ENCODE assay signal across 2 cellular contexts in the genomic region with DNA sequence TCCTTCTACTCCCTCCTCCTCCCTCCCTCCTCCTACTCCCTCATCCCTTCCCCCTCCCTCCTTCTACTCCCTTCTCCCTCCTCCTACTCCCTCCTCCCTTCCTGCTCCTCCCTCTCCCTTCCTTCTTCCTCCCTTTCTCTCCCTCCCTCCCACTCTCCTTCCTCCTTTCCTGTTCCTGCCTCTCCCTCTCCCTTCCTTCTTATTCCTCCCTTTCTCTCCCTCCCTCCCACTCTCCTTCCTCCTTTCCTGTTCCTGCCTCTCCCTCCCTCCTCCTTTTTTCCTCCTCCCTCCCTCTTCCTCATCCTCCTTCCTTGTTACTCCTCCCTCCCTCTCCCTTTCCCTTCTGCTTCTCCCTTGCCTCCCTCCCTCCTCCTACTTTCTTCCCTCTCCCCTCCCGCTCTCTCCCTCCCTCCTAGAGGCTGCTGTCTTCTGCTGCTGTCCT.
TF ChIP-seq lines count a peak whose summit lies in the region.

No MANE protein-coding gene starts in this region.

TF ChIP-seq in HEK293, 187 proteins besides CTCF, POLR2A, EP300 and RAD21 (continued from another document and continues in another):
- TF ChIP-seq ZNF488 (tag by site-specific recombination; IDR thresholded peaks at IDR 0.05): no peak
- TF ChIP-seq SP3 (tag by site-specific recombination; IDR thresholded peaks at IDR 0.05): peak; percentile 82
- TF ChIP-seq ZNF747 (tag by site-specific recombination; IDR thresholded peaks at IDR 0.05): no peak
- TF ChIP-seq, protein P1, sequence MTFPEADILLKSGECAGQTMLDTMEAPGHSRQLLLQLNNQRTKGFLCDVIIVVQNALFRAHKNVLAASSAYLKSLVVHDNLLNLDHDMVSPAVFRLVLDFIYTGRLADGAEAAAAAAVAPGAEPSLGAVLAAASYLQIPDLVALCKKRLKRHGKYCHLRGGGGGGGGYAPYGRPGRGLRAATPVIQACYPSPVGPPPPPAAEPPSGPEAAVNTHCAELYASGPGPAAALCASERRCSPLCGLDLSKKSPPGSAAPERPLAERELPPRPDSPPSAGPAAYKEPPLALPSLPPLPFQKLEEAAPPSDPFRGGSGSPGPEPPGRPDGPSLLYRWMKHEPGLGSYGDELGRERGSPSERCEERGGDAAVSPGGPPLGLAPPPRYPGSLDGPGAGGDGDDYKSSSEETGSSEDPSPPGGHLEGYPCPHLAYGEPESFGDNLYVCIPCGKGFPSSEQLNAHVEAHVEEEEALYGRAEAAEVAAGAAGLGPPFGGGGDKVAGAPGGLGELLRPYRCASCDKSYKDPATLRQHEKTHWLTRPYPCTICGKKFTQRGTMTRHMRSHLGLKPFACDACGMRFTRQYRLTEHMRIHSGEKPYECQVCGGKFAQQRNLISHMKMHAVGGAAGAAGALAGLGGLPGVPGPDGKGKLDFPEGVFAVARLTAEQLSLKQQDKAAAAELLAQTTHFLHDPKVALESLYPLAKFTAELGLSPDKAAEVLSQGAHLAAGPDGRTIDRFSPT (tag by site-specific recombination; IDR thresholded peaks at IDR 0.05): no peak
- TF ChIP-seq ZNF112 (tag by site-specific recombination; IDR thresholded peaks at IDR 0.05): no peak
- no peak for TF ChIP-seq ZNF707 (tag by site-specific recombination; IDR thresholded peaks at IDR 0.05)
- TF ChIP-seq ZFHX2 (tag by site-specific recombination; conservative IDR thresholded peaks at IDR 0.05): peak; percentile 98
- peak; percentile 94 for TF ChIP-seq PRDM1 (tag by site-specific recombination; IDR thresholded peaks at IDR 0.05)
- TF ChIP-seq ZNF24 (tag by site-specific recombination; IDR thresholded peaks at IDR 0.05): no peak
- TF ChIP-seq, protein P2, sequence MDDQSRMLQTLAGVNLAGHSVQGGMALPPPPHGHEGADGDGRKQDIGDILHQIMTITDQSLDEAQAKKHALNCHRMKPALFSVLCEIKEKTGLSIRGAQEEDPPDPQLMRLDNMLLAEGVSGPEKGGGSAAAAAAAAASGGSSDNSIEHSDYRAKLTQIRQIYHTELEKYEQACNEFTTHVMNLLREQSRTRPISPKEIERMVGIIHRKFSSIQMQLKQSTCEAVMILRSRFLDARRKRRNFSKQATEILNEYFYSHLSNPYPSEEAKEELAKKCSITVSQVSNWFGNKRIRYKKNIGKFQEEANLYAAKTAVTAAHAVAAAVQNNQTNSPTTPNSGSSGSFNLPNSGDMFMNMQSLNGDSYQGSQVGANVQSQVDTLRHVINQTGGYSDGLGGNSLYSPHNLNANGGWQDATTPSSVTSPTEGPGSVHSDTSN (CRISPR knock-in tag; IDR thresholded peaks at IDR 0.05): no peak
- TF ChIP-seq EGR2 (tag by site-specific recombination; IDR thresholded peaks at IDR 0.05; ENCODE audit: low read depth): peak; percentile 99
- TF ChIP-seq, protein P3, sequence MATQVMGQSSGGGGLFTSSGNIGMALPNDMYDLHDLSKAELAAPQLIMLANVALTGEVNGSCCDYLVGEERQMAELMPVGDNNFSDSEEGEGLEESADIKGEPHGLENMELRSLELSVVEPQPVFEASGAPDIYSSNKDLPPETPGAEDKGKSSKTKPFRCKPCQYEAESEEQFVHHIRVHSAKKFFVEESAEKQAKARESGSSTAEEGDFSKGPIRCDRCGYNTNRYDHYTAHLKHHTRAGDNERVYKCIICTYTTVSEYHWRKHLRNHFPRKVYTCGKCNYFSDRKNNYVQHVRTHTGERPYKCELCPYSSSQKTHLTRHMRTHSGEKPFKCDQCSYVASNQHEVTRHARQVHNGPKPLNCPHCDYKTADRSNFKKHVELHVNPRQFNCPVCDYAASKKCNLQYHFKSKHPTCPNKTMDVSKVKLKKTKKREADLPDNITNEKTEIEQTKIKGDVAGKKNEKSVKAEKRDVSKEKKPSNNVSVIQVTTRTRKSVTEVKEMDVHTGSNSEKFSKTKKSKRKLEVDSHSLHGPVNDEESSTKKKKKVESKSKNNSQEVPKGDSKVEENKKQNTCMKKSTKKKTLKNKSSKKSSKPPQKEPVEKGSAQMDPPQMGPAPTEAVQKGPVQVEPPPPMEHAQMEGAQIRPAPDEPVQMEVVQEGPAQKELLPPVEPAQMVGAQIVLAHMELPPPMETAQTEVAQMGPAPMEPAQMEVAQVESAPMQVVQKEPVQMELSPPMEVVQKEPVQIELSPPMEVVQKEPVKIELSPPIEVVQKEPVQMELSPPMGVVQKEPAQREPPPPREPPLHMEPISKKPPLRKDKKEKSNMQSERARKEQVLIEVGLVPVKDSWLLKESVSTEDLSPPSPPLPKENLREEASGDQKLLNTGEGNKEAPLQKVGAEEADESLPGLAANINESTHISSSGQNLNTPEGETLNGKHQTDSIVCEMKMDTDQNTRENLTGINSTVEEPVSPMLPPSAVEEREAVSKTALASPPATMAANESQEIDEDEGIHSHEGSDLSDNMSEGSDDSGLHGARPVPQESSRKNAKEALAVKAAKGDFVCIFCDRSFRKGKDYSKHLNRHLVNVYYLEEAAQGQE (tag by site-specific recombination; IDR thresholded peaks at IDR 0.05): no peak
- TF ChIP-seq FEZF1 (tag by site-specific recombination; IDR thresholded peaks at IDR 0.05): no peak
- TF ChIP-seq, protein P4, sequence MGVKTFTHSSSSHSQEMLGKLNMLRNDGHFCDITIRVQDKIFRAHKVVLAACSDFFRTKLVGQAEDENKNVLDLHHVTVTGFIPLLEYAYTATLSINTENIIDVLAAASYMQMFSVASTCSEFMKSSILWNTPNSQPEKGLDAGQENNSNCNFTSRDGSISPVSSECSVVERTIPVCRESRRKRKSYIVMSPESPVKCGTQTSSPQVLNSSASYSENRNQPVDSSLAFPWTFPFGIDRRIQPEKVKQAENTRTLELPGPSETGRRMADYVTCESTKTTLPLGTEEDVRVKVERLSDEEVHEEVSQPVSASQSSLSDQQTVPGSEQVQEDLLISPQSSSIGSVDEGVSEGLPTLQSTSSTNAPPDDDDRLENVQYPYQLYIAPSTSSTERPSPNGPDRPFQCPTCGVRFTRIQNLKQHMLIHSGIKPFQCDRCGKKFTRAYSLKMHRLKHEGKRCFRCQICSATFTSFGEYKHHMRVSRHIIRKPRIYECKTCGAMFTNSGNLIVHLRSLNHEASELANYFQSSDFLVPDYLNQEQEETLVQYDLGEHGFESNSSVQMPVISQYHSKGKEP (tag by site-specific recombination; IDR thresholded peaks at IDR 0.05): no peak
- no peak for TF ChIP-seq ZNF133 (tag by site-specific recombination; IDR thresholded peaks at IDR 0.05)
- TF ChIP-seq ZNF175 (tag by site-specific recombination; IDR thresholded peaks at IDR 0.05): peak; percentile 43; the same call in 1 of the 2 replicates
- TF ChIP-seq ZSCAN30 (tag by site-specific recombination; IDR thresholded peaks at IDR 0.05): no peak

TF ChIP-seq in K562, 482 proteins besides CTCF, POLR2A, EP300 and RAD21 (continued from another document):
- peak; percentile 41; the same call in 1 of the 2 replicates for TF ChIP-seq THRB (CRISPR knock-in tag; conservative IDR thresholded peaks at IDR 0.05)
- no peak for TF ChIP-seq KLF6 (CRISPR knock-in tag; IDR thresholded peaks at IDR 0.05; ENCODE audit: borderline replicate concordance)
- TF ChIP-seq, protein P5, sequence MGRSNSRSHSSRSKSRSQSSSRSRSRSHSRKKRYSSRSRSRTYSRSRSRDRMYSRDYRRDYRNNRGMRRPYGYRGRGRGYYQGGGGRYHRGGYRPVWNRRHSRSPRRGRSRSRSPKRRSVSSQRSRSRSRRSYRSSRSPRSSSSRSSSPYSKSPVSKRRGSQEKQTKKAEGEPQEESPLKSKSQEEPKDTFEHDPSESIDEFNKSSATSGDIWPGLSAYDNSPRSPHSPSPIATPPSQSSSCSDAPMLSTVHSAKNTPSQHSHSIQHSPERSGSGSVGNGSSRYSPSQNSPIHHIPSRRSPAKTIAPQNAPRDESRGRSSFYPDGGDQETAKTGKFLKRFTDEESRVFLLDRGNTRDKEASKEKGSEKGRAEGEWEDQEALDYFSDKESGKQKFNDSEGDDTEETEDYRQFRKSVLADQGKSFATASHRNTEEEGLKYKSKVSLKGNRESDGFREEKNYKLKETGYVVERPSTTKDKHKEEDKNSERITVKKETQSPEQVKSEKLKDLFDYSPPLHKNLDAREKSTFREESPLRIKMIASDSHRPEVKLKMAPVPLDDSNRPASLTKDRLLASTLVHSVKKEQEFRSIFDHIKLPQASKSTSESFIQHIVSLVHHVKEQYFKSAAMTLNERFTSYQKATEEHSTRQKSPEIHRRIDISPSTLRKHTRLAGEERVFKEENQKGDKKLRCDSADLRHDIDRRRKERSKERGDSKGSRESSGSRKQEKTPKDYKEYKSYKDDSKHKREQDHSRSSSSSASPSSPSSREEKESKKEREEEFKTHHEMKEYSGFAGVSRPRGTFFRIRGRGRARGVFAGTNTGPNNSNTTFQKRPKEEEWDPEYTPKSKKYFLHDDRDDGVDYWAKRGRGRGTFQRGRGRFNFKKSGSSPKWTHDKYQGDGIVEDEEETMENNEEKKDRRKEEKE (IDR thresholded peaks at IDR 0.05; ENCODE audit: borderline replicate concordance in 1 of 2, control insufficient read depth in 1 of 2, low read depth in 2 of 2, low read length in 1 of 2): no peak
- no peak for TF ChIP-seq ZNF121 (CRISPR knock-in tag; conservative IDR thresholded peaks at IDR 0.05)
- no peak for TF ChIP-seq SNRNP70 (optimal IDR thresholded peaks at IDR 0.05; ENCODE audit: low read depth, low read length)
- TF ChIP-seq, protein P6, sequence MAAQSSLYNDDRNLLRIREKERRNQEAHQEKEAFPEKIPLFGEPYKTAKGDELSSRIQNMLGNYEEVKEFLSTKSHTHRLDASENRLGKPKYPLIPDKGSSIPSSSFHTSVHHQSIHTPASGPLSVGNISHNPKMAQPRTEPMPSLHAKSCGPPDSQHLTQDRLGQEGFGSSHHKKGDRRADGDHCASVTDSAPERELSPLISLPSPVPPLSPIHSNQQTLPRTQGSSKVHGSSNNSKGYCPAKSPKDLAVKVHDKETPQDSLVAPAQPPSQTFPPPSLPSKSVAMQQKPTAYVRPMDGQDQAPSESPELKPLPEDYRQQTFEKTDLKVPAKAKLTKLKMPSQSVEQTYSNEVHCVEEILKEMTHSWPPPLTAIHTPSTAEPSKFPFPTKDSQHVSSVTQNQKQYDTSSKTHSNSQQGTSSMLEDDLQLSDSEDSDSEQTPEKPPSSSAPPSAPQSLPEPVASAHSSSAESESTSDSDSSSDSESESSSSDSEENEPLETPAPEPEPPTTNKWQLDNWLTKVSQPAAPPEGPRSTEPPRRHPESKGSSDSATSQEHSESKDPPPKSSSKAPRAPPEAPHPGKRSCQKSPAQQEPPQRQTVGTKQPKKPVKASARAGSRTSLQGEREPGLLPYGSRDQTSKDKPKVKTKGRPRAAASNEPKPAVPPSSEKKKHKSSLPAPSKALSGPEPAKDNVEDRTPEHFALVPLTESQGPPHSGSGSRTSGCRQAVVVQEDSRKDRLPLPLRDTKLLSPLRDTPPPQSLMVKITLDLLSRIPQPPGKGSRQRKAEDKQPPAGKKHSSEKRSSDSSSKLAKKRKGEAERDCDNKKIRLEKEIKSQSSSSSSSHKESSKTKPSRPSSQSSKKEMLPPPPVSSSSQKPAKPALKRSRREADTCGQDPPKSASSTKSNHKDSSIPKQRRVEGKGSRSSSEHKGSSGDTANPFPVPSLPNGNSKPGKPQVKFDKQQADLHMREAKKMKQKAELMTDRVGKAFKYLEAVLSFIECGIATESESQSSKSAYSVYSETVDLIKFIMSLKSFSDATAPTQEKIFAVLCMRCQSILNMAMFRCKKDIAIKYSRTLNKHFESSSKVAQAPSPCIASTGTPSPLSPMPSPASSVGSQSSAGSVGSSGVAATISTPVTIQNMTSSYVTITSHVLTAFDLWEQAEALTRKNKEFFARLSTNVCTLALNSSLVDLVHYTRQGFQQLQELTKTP (IDR thresholded peaks at IDR 0.05; ENCODE audit: low read depth in 1 of 2, partially characterized antibody in 2 of 2): no peak
- no peak for TF ChIP-seq FOXM1 (IDR thresholded peaks at IDR 0.05; ENCODE audit: low read depth)
- TF ChIP-seq FOXM1 (CRISPR knock-in tag; IDR thresholded peaks at IDR 0.05; ENCODE audit: low read depth): no peak
- peak; percentile 70; the same call in 1 of the 2 replicates for TF ChIP-seq OTX1 (CRISPR knock-in tag; IDR thresholded peaks at IDR 0.05)
- TF ChIP-seq ZNF586 (CRISPR knock-in tag; conservative IDR thresholded peaks at IDR 0.05): no peak
